2 cellular contexts compared by ENCODE assay signal in the genomic region with DNA sequence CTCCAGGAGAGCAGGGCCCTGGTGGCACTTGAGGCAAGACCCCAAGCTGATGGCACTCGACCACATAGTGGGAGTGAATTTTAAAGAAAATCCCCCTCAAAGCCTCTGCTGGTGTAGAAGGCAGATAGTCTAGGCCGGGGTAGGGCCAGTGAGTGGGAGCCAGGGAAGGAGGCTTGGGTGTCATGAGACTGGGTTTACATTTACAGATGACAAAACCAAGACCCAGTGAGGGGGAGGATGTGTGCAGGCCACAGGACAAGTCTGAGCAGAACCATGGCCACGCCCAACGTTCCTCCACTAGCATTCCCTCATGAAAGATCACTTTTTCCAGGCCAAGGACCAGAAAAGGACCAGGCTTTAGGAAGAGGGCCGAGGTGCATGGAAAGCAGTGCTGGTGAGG.
A peak's percentile ranks its signal among the peaks of the same experiment; 100 is the strongest.
TF ChIP-seq lines count a peak whose summit lies in the region.

No MANE protein-coding gene starts in this region.

TF ChIP-seq in IMR-90, 13 proteins besides CTCF, POLR2A, EP300 and RAD21:
- TF ChIP-seq CEBPB (IDR thresholded peaks at IDR 0.05; ENCODE audit: low read depth, low read length) (no peak), SMC3 (IDR thresholded peaks at IDR 0.05; ENCODE audit: low read depth, low read length) (no peak), CHD1 (IDR thresholded peaks at IDR 0.05; ENCODE audit: low read depth, low read length) (no peak), RCOR1 (IDR thresholded peaks at IDR 0.05; ENCODE audit: insufficient replicate concordance, low read length) (no peak), MAFK (IDR thresholded peaks at IDR 0.05; ENCODE audit: low read depth, low read length) (no peak), FOS (IDR thresholded peaks at IDR 0.05; ENCODE audit: low read depth, low read length) (no peak), MXI1 (IDR thresholded peaks at IDR 0.05; ENCODE audit: borderline replicate concordance, low read depth, low read length) (no peak), NFE2L2 (IDR thresholded peaks at IDR 0.05; ENCODE audit: low read depth, low read length) (no peak), BHLHE40 (IDR thresholded peaks at IDR 0.05; ENCODE audit: low read depth, low read length) (no peak), ELK1 (IDR thresholded peaks at IDR 0.05; ENCODE audit: borderline replicate concordance, low read depth, low read length) (no peak), MAZ (IDR thresholded peaks at IDR 0.05; ENCODE audit: borderline replicate concordance, low read depth, low read length) (no peak), RFX5 (IDR thresholded peaks at IDR 0.05; ENCODE audit: low read depth, low read length) (no peak)
- TF ChIP-seq, protein P1, sequence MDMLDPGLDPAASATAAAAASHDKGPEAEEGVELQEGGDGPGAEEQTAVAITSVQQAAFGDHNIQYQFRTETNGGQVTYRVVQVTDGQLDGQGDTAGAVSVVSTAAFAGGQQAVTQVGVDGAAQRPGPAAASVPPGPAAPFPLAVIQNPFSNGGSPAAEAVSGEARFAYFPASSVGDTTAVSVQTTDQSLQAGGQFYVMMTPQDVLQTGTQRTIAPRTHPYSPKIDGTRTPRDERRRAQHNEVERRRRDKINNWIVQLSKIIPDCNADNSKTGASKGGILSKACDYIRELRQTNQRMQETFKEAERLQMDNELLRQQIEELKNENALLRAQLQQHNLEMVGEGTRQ (IDR thresholded peaks at IDR 0.05; ENCODE audit: low read depth, low read length): no peak

TF ChIP-seq in K562, 482 proteins besides CTCF, POLR2A, EP300 and RAD21:
- 0 out of 2 replicates have a peak, but pooled peaks have one; percentile 23 for TF ChIP-seq ZFX (CRISPR knock-in tag; IDR thresholded peaks at IDR 0.05)
- TF ChIP-seq CEBPG (CRISPR knock-in tag; IDR thresholded peaks at IDR 0.05): no peak
- TF ChIP-seq CEBPG (tag; conservative IDR thresholded peaks at IDR 0.05 in 1 of 2, IDR thresholded peaks at IDR 0.05 in 1 of 2): no peak
- no peak for TF ChIP-seq TAL1 (IDR thresholded peaks at IDR 0.05)
- TF ChIP-seq ZNF407 (IDR thresholded peaks at IDR 0.05; ENCODE audit: low read depth): no peak
- no peak for TF ChIP-seq POLR2AphosphoS2 (IDR thresholded peaks at IDR 0.05; ENCODE audit: low read length)
- TF ChIP-seq ZNF507 (tag; conservative IDR thresholded peaks at IDR 0.05): no peak
- TF ChIP-seq SMAD1 (IDR thresholded peaks at IDR 0.05; ENCODE audit: low read depth, low read length, partially characterized antibody): no peak
